29 cellular contexts compared by ENCODE assay signal in the genomic region with DNA sequence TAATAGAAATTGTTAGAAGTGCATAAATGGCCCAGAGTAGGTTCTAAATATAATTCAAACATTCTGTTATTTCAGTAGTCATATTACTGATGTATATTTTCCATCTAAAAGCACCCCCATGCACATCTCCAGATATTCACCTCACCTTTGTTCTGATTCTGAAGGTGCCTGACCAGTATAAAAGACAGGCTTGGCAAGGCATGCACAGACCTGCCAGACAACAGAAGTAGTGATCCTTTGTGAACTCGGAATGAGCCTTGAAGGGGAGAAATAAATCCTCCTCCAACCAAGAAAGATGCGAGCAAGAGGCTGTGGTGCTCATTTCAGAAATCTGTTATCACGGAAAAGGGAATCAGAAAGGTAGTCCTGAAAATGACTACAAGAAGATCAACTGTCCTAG.
DNase-seq lines count a peak whose midpoint lies in the region; ATAC-seq and TF ChIP-seq lines count a peak whose summit lies in the region.
"Had no signal": no experiment of that assay in that cellular context is flagged by ENCODE, and none has a peak within 500 bp of the region (broad histone marks: within the 10 kb centered on the region; RNA-seq: fewer than 3 reads in every experiment).

No MANE protein-coding gene starts in this region.

- H3K9me3 Mint-ChIP-seq in activated CD8-positive, alpha-beta T cell treated with anti-CD3 and anti-CD28 coated beads, Interleukin-2, amount 10 ng/mL, durations not matched to agents 7 days and 5 days (ENCODE audit: insufficient read depth): no peaks in the 10 kb centered on the region

- ATAC-seq in esophagus mucosa (peak; percentile 85), HG03565 (IDR thresholded peaks at IDR 0.05; ENCODE audit: unreplicated experiment) (no peak), HG03439 (IDR thresholded peaks at IDR 0.05; ENCODE audit: unreplicated experiment) (no peak)
- ATAC-seq in activated CD8-positive, alpha-beta T cell treated with anti-CD3 and anti-CD28 coated beads, Interleukin-2, amount 10 ng/mL, durations not matched to agents 7 days and 5 days: no peak
- ATAC-seq: left lobe of liver; right lobe of liver; stimulated activated naive CD8-positive, alpha-beta T cell treated with anti-CD3 and anti-CD28 coated beads, Interleukin-15, amount 100 ng/mL, for 72 hours; T-cell; WTC11 had no signal

- no peak overlapping the region for H3K4me3 ChIP-seq in skin epidermis
- H3K4me3 ChIP-seq: neural progenitor cell, right lobe of liver had no signal

- H3K27ac ChIP-seq in RWPE1: no peak overlapping the region
- H3K27ac ChIP-seq in skin epidermis: peak overlapping the region in 12 of 21 experiments; percentile 2 to 72 (median 32)
- H3K27ac ChIP-seq: neural progenitor cell, right lobe of liver had no signal

- no peak for TF ChIP-seq CTCF in RWPE1 (conservative IDR thresholded peaks at IDR 0.05; ENCODE audit: low read depth)

- no peaks in the 10 kb centered on the region for H3K27me3 Mint-ChIP-seq in activated CD8-positive, alpha-beta T cell treated with anti-CD3 and anti-CD28 coated beads, Interleukin-2, amount 10 ng/mL, durations not matched to agents 7 days and 5 days (ENCODE audit: low read depth)
- H3K27me3 Mint-ChIP-seq: activated CD4-positive, alpha-beta T cell treated with anti-CD3 and anti-CD28 coated beads, Interleukin-2, amount 10 ng/mL, durations not matched to agents 24 days and 14 days; activated naive CD8-positive, alpha-beta T cell; CD8-positive, alpha-beta memory T cell; IgD-negative memory B cell; stimulated activated naive CD8-positive, alpha-beta T cell treated with anti-CD3 and anti-CD28 coated beads, Interleukin-15, amount 100 ng/mL, for 72 hours; T-cell had no signal

- DNase-seq in HPDE6-E6E7 (ENCODE audit: extremely low spot score) (peak; percentile 49), RWPE1 (ENCODE audit: low spot score) (peak; percentile 37)
- DNase-seq in activated CD8-positive, alpha-beta T cell treated with anti-CD3 and anti-CD28 coated beads, Interleukin-2, amount 10 ng/mL, durations not matched to agents 7 days and 5 days: no peak
- DNase-seq: activated CD4-positive, alpha-beta T cell treated with anti-CD3 and anti-CD28 coated beads, Interleukin-2, amount 10 ng/mL, durations not matched to agents 24 days and 14 days; activated effector memory CD4-positive, alpha-beta T cell treated with Interleukin-2 at 50 U/mL for 16 hours; activated T-cell treated with anti-CD3 and anti-CD28 coated beads, Interleukin-2, amount 50 U/mL, for 1 hour; CD8-positive, alpha-beta memory T cell; GDM1; HCEC 1CT; mesenchymal stem cell; NCI-H1048; NCI-H2029; NCI-H226; NCI-H748 treated with DMSO at 0.1 percent for 48 hours; right lobe of liver; RPMI8226; stimulated activated CD4-positive, alpha-beta T cell treated with anti-CD3 and anti-CD28 coated beads, Interleukin-12 subunit alpha, Interleukin-12 subunit beta, amount 100 ng/mL, for 4 hours; stimulated activated CD4-positive, alpha-beta T cell treated with anti-CD3 and anti-CD28 coated beads, Interleukin-2, amount 100 ng/mL, for 48 hours; stimulated activated naive CD8-positive, alpha-beta T cell treated with anti-CD3 and anti-CD28 coated beads, Interleukin-15, amount 100 ng/mL, for 72 hours; T-cell had no signal

- no peaks in the 10 kb centered on the region for H3K4me1 Mint-ChIP-seq in activated CD8-positive, alpha-beta T cell treated with anti-CD3 and anti-CD28 coated beads, Interleukin-2, amount 10 ng/mL, durations not matched to agents 7 days and 5 days (ENCODE audit: low read depth)
- H3K4me1 Mint-ChIP-seq: activated CD4-positive, alpha-beta T cell treated with anti-CD3 and anti-CD28 coated beads, Interleukin-2, amount 10 ng/mL, durations not matched to agents 24 days and 14 days; CD8-positive, alpha-beta memory T cell; stimulated activated naive CD8-positive, alpha-beta T cell treated with anti-CD3 and anti-CD28 coated beads, Interleukin-15, amount 100 ng/mL, for 72 hours; T-cell had no signal

- POLR2A ChIA-PET in RWPE1 (lab: Yijun Ruan, JAX; ENCODE audit: low non-redundant PET): no interaction called here
- POLR2A ChIA-PET in activated CD8-positive, alpha-beta T cell treated with anti-CD3 and anti-CD28 coated beads, Interleukin-2, amount 10 ng/mL, durations not matched to agents 7 days and 5 days (lab: Charles Lee): no interaction called here

- H3K27ac Mint-ChIP-seq in activated CD8-positive, alpha-beta T cell treated with anti-CD3 and anti-CD28 coated beads, Interleukin-2, amount 10 ng/mL, durations not matched to agents 7 days and 5 days: no peak overlapping the region
- H3K27ac Mint-ChIP-seq: activated CD4-positive, alpha-beta T cell treated with anti-CD3 and anti-CD28 coated beads, Interleukin-2, amount 10 ng/mL, durations not matched to agents 24 days and 14 days; activated naive CD8-positive, alpha-beta T cell; CD8-positive, alpha-beta memory T cell; IgD-negative memory B cell; neural progenitor cell; stimulated activated naive CD8-positive, alpha-beta T cell treated with anti-CD3 and anti-CD28 coated beads, Interleukin-15, amount 100 ng/mL, for 72 hours; T-cell; WTC11 had no signal

- no peaks in the 10 kb centered on the region for H3K36me3 Mint-ChIP-seq in activated CD8-positive, alpha-beta T cell treated with anti-CD3 and anti-CD28 coated beads, Interleukin-2, amount 10 ng/mL, durations not matched to agents 7 days and 5 days (ENCODE audit: low read depth)
- H3K36me3 Mint-ChIP-seq: neural progenitor cell had no signal

- no peak overlapping the region for H3K4me3 Mint-ChIP-seq in activated CD8-positive, alpha-beta T cell treated with anti-CD3 and anti-CD28 coated beads, Interleukin-2, amount 10 ng/mL, durations not matched to agents 7 days and 5 days
- H3K4me3 Mint-ChIP-seq: activated CD4-positive, alpha-beta T cell treated with anti-CD3 and anti-CD28 coated beads, Interleukin-2, amount 10 ng/mL, durations not matched to agents 24 days and 14 days; activated naive CD8-positive, alpha-beta T cell; CD8-positive, alpha-beta memory T cell; IgD-negative memory B cell; neural progenitor cell; stimulated activated naive CD8-positive, alpha-beta T cell treated with anti-CD3 and anti-CD28 coated beads, Interleukin-15, amount 100 ng/mL, for 72 hours; T-cell; WTC11 had no signal

- CTCF ChIA-PET in RWPE1 (lab: Yijun Ruan, JAX): no interaction called here
- CTCF ChIA-PET in activated CD8-positive, alpha-beta T cell treated with anti-CD3 and anti-CD28 coated beads, Interleukin-2, amount 10 ng/mL, durations not matched to agents 7 days and 5 days (lab: Charles Lee): no interaction called here
